14 cellular contexts compared by ENCODE assay signal in the genomic region with DNA sequence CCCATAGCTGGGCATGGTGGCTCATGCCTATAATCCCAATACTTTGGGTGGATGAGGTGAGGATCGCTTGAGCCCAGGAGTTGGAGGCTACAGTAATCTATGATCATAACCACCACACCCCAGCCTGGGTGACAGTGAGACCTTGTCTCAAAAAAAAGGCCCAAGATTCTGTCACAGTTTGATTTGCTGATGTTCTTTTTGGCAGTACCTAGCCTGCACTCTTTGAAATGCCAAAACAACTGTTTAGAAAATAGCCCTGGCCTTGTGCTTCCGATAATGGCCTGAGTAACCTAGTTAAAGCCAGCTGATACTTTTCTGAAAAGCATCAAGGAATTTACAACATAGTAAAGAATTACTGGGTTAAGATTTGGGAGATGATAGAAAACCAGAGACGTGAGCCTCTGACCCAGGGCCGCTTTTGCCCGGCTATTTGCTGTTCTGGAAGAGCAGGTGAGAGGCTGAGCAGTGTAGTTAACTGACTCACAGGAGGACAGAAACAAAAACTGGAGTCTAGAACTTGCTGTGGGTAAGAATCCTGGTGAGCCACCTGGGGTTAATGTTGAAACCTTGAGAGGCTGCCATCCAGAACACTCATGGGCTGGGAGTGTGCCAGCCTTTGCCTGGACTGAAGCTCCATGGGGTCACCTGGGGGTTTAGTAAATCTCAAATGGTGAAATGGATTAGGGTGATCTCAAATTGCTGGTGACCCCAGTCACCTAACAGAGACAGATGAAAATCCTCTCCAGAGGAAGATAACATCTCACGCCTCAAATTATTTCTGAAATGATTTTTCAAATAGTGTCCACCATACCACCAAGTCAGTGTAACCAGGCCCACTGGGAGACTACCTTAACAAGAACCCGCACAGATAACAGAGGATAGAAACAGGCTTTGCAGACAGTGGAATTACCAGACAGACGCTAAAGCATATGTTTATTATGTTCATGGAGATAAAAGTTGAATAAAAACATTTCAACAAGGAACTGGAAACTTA. TPM values are rescaled to one million over a fixed set of nuclear protein-coding genes. Genes with fewer than 3 reads are reported as not detected.
DNase-seq lines count a peak whose midpoint lies in the region; ATAC-seq, FAIRE-seq and TF ChIP-seq lines count a peak whose summit lies in the region.
"Had no signal": no experiment of that assay in that cellular context is flagged by ENCODE, and none has a peak within 500 bp of the region (broad histone marks: within the 10 kb centered on the region; RNA-seq: fewer than 3 reads in every experiment).

No MANE protein-coding gene starts in this region.

- CTCF ChIA-PET in MCF 10A (lab: Yijun Ruan, JAX), result interaction anchor here (1.2 kb wide), 1 partner anchor 49 kb away, joined by 3 read pairs; no protein-coding TSS in a partner anchor

- no peak overlapping the region for H3K9ac ChIP-seq in kidney (ENCODE audit: low read length in 2 of 2)
- H3K9ac ChIP-seq: neural progenitor cell had no signal

- intact Hi-C loops in MCF 10A (cut with micrococcal nuclease), result no loop called here
- intact Hi-C loops in breast epithelium (cut with DNase I; ENCODE audit: low total_unique reads), result no loop called here
- intact Hi-C loops in kidney (cut with DNase I), result no loop called here
- intact Hi-C loops in transverse colon (cut with DNase I; ENCODE audit: low total_unique reads), result no loop called here

- no TSS peak for BruUV-seq in MCF 10A (replicated peaks; lab: Mats Ljungman, UMichigan)

- no peaks in the 10 kb centered on the region for H3K27me3 ChIP-seq in breast epithelium
- no peaks in the 10 kb centered on the region for H3K27me3 ChIP-seq in transverse colon
- H3K27me3 ChIP-seq: brain microvascular endothelial cell, neural progenitor cell had no signal

- H3K4me1 ChIP-seq in breast epithelium (peaks cover 0 to 5% of the 10 kb centered on the region in 2 donors), kidney (ENCODE audit: control insufficient read depth in 1 of 2, insufficient read depth in 1 of 2, low read depth in 1 of 2, low read length in 2 of 2) (peaks cover 12 to 29% of the 10 kb centered on the region in 2 donors), transverse colon (peaks cover 0 to 36% (median 16%) of the 10 kb centered on the region in 4 donors)

- peaks cover 38% of the 10 kb centered on the region for H3K4me1 Mint-ChIP-seq in MCF 10A (ENCODE audit: insufficient read depth, unreplicated experiment)

- POLR2A ChIA-PET in MCF 10A (lab: Yijun Ruan, JAX), result interaction anchor here (0.6 to 0.9 kb wide), 2 partner anchors 12 to 13 kb away, joined by 3 read pairs; no protein-coding TSS in a partner anchor

- H3K36me3 ChIP-seq in breast epithelium (no peaks in the 10 kb centered on the region), kidney (ENCODE audit: control insufficient read depth in 1 of 2, insufficient read depth in 2 of 2, low read length in 2 of 2) (no peaks in the 10 kb centered on the region), transverse colon (no peaks in the 10 kb centered on the region)
- H3K36me3 ChIP-seq: brain microvascular endothelial cell, neural progenitor cell had no signal

- H3K9me3 ChIP-seq in breast epithelium, result no peaks in the 10 kb centered on the region
- no peaks in the 10 kb centered on the region for H3K9me3 ChIP-seq in kidney (ENCODE audit: control insufficient read depth in 1 of 2, low read length in 2 of 2)
- no peaks in the 10 kb centered on the region for H3K9me3 ChIP-seq in transverse colon
- H3K9me3 ChIP-seq: Caco-2 had no signal

- TF ChIP-seq POLR2A in breast epithelium (IDR thresholded peaks at IDR 0.05), result no peak
- no peak for TF ChIP-seq POLR2A in transverse colon (IDR thresholded peaks at IDR 0.05)

- in situ Hi-C loops in transverse colon (cut with MboI; ENCODE audit: low pct_ligation_motif_present in 1 of 4, low pct_unique_long_range_greater_than_20kb in 1 of 4, low sequenced_read_pairs in 3 of 4), result no loop called here

- TF ChIP-seq CTCF in MCF 10A (IDR thresholded peaks at IDR 0.05; ENCODE audit: unreplicated experiment) (no peak), breast epithelium (IDR thresholded peaks at IDR 0.05) (no peak), kidney (IDR thresholded peaks at IDR 0.05; ENCODE audit: borderline replicate concordance, extremely low read depth, insufficient read depth) (no peak), transverse colon (IDR thresholded peaks at IDR 0.05) (no peak)

- H3K9me3 Mint-ChIP-seq in MCF 10A (ENCODE audit: unreplicated experiment), result peaks cover 5% of the 10 kb centered on the region
- H3K9me3 Mint-ChIP-seq: neural progenitor cell had no signal

- DNase-seq in MCF 10A (ENCODE audit: unreplicated experiment), result peak; percentile 59
- no peak for DNase-seq in breast epithelium (ENCODE audit: low spot score in 2 of 2)
- DNase-seq in amniotic epithelial cell (ENCODE audit: low read depth), result peak; percentile 27
- no peak for DNase-seq in kidney
- DNase-seq in transverse colon, result no peak
- DNase-seq in Kasumi-1 (lab: John Stamatoyannopoulos, UW), result no peak
- DNase-seq in AG20443 (ENCODE audit: low spot score), result no peak
- DNase-seq: brain microvascular endothelial cell, left cardiac atrium, NCI-H1105 treated with DMSO at 0.1 percent for 48 hours, NCI-H226 had no signal

- peaks cover 11% of the 10 kb centered on the region for H3K36me3 Mint-ChIP-seq in MCF 10A (ENCODE audit: insufficient read depth, unreplicated experiment)
- H3K36me3 Mint-ChIP-seq: neural progenitor cell had no signal

- no peak for ATAC-seq in GM18873 (IDR thresholded peaks at IDR 0.05; ENCODE audit: low FRiP score, unreplicated experiment)

- no peaks in the 10 kb centered on the region for H3K27me3 Mint-ChIP-seq in MCF 10A (ENCODE audit: insufficient read depth, unreplicated experiment)

- H3K4me3 Mint-ChIP-seq in MCF 10A (ENCODE audit: unreplicated experiment), result no peak overlapping the region
- H3K4me3 Mint-ChIP-seq: neural progenitor cell had no signal

- no peak for FAIRE-seq in kidney (lab: Jason Lieb, UNC)

- no peak for TF ChIP-seq EP300 in transverse colon (IDR thresholded peaks at IDR 0.05; ENCODE audit: low read depth)

- H3K4me3 ChIP-seq in breast epithelium (no peak overlapping the region), kidney (ENCODE audit: low read length in 2 of 2) (peak overlapping the region in 1 of 2 donors; percentile 1), transverse colon (no peak overlapping the region)
- H3K4me3 ChIP-seq: neural progenitor cell had no signal

- 89% methylated on average over 7 to 8 of the region's 8 CpGs for WGBS in transverse colon (ENCODE audit: low coverage in 1 of 2), 2 donors

- H3K27ac Mint-ChIP-seq in MCF 10A (ENCODE audit: low read depth, unreplicated experiment), result peak overlapping the region; percentile 46
- H3K27ac Mint-ChIP-seq: neural progenitor cell had no signal

- no peak overlapping the region for H3K27ac ChIP-seq in breast epithelium
- peak overlapping the region; percentile 52 to 71 for H3K27ac ChIP-seq in kidney (ENCODE audit: low read depth in 2 of 2, low read length in 2 of 2)
- H3K27ac ChIP-seq in transverse colon, result peak overlapping the region in 3 of 4 donors; percentile 18 to 63 (median 44)
- H3K27ac ChIP-seq: brain microvascular endothelial cell, neural progenitor cell had no signal

RNA-seq across cellular contexts. Expression of gene GALNT11, which starts 51.8 kb away (rescaled TPM):
- 15.1 and 17.3 TPM in 2 replicates for total RNA-seq in MCF 10A (2022)
- total RNA-seq in breast epithelium, result 10 to 100 TPM; 57.1 to 65.7 (median 58.7) TPM
- total RNA-seq in kidney, result 86.3 TPM
- 116 TPM for polyA plus RNA-seq in kidney (ENCODE audit: insufficient read depth, low read depth, low replicate concordance)
- total RNA-seq in transverse colon, result 10 to 100 TPM; 14.7 to 36.2 (median 24.0) TPM

Comparison
In these comparisons a context has a peak if more than half of its experiments do, and no peak if none do; other contexts are left out.
1. DNase-seq: peak in MCF 10A (single experiment) and amniotic epithelial cell (single experiment); none in breast epithelium (0 of 2), kidney (single experiment), transverse colon (single experiment), Kasumi-1 (0 of 2) and AG20443 (single experiment).
2. H3K27ac ChIP-seq: peak in kidney (2 of 2) and transverse colon (3 of 4); none in breast epithelium (0 of 2).